In genomic region chr4:184733654-184734524, GRCh38 we compare ENCODE assay signal across 1 cellular context.
A peak's percentile ranks its signal among the peaks of the same experiment; 100 is the strongest.
TF ChIP-seq lines count a peak whose summit lies in the region.

Gene CENPU, minus strand, starts transcription at chr4:184734096. Its CDS starts 34 bp downstream, at chr4:184734062.

TF ChIP-seq in HepG2, 621 proteins besides CTCF, POLR2A, EP300 and RAD21 (continued from another document and continues in another):
- TF ChIP-seq GATAD1 (CRISPR knock-in tag; IDR thresholded peaks at IDR 0.05) = peak; percentile 87
- no peak; the same call in 1 of the 2 replicates for TF ChIP-seq ZSCAN12 (CRISPR knock-in tag; IDR thresholded peaks at IDR 0.05)
- TF ChIP-seq MAX (IDR thresholded peaks at IDR 0.05) = peak; percentile 99
- TF ChIP-seq ZNF816 (CRISPR knock-in tag; IDR thresholded peaks at IDR 0.05; ENCODE audit: borderline replicate concordance) = peak; percentile 88; the same call in 1 of the 2 replicates
- TF ChIP-seq GTF3A (CRISPR knock-in tag; conservative IDR thresholded peaks at IDR 0.05) = peak; percentile 89; the same call in 1 of the 2 replicates
- TF ChIP-seq SNAPC4 (CRISPR knock-in tag; IDR thresholded peaks at IDR 0.05) = peak; percentile 95
- TF ChIP-seq AHR (CRISPR knock-in tag; IDR thresholded peaks at IDR 0.05) = peak; percentile 92
- TF ChIP-seq ZNF607 (CRISPR knock-in tag; IDR thresholded peaks at IDR 0.05; ENCODE audit: borderline replicate concordance) = peak; percentile 90
- peak; percentile 94; the same call in 1 of the 2 replicates for TF ChIP-seq NRL (CRISPR knock-in tag; IDR thresholded peaks at IDR 0.05; ENCODE audit: borderline replicate concordance)
- TF ChIP-seq FUBP1 (CRISPR knock-in tag; IDR thresholded peaks at IDR 0.05; ENCODE audit: borderline replicate concordance) = 0 out of 2 replicates have a peak, but pooled peaks have one; percentile 67
- TF ChIP-seq RNF219 (CRISPR knock-in tag; IDR thresholded peaks at IDR 0.05) = 0 out of 2 replicates have a peak, but pooled peaks have one; percentile 79
- peak; percentile 75 for TF ChIP-seq POLR2G (IDR thresholded peaks at IDR 0.05; ENCODE audit: low read depth, low read length)
- no peak for TF ChIP-seq ZNF10 (CRISPR knock-in tag; IDR thresholded peaks at IDR 0.05; ENCODE audit: borderline replicate concordance, low read depth)
- no peak for TF ChIP-seq TCF7L2 (IDR thresholded peaks at IDR 0.05; ENCODE audit: low read depth, low read length)
- peak; percentile 95; the same call in 1 of the 2 replicates for TF ChIP-seq BCL3 (CRISPR knock-in tag; IDR thresholded peaks at IDR 0.05)
- no peak for TF ChIP-seq NFE2L1 (CRISPR knock-in tag; IDR thresholded peaks at IDR 0.05; ENCODE audit: borderline replicate concordance)
- TF ChIP-seq ZBTB7A (CRISPR knock-in tag; IDR thresholded peaks at IDR 0.05) = peak; percentile 62; the same call in 1 of the 2 replicates
- TF ChIP-seq DZIP1 (CRISPR knock-in tag; IDR thresholded peaks at IDR 0.05) = no peak
- no peak for TF ChIP-seq ZNF597 (CRISPR knock-in tag; IDR thresholded peaks at IDR 0.05)
- TF ChIP-seq ZNF124 (CRISPR knock-in tag; IDR thresholded peaks at IDR 0.05) = peak; percentile 99
- peak; percentile 96; the same call in 1 of the 2 replicates for TF ChIP-seq ZNF383 (CRISPR knock-in tag; IDR thresholded peaks at IDR 0.05; ENCODE audit: borderline replicate concordance)
- TF ChIP-seq ZNF780A (CRISPR knock-in tag; IDR thresholded peaks at IDR 0.05) = peak; percentile 44; the same call in 1 of the 2 replicates
- TF ChIP-seq HBP1 (CRISPR knock-in tag; IDR thresholded peaks at IDR 0.05; ENCODE audit: low read depth) = peak; percentile 69; the same call in 1 of the 2 replicates
- TF ChIP-seq CHD2 (IDR thresholded peaks at IDR 0.05; ENCODE audit: low read depth, low read length) = peak; percentile 64; the same call in 1 of the 2 replicates
- no peak for TF ChIP-seq ZNF720 (CRISPR knock-in tag; IDR thresholded peaks at IDR 0.05)
- TF ChIP-seq ZNF792 (CRISPR knock-in tag; IDR thresholded peaks at IDR 0.05) = peak; percentile 96
- peak; percentile 87 for TF ChIP-seq BATF2 (CRISPR knock-in tag; IDR thresholded peaks at IDR 0.05)
- TF ChIP-seq ZNF768 (CRISPR knock-in tag; IDR thresholded peaks at IDR 0.05) = peak; percentile 66
- peak; percentile 23; the same call in 1 of the 2 replicates for TF ChIP-seq THAP8 (CRISPR knock-in tag; IDR thresholded peaks at IDR 0.05; ENCODE audit: borderline replicate concordance)
- TF ChIP-seq ZNF382 (CRISPR knock-in tag; IDR thresholded peaks at IDR 0.05; ENCODE audit: borderline replicate concordance) = no peak
- peak; percentile 94 for TF ChIP-seq ZNF256 (CRISPR knock-in tag; conservative IDR thresholded peaks at IDR 0.05)
- peak; percentile 94 for TF ChIP-seq ZNF678 (CRISPR knock-in tag; IDR thresholded peaks at IDR 0.05)
- TF ChIP-seq ZNF234 (CRISPR knock-in tag; conservative IDR thresholded peaks at IDR 0.05) = peak; percentile 98
- no peak for TF ChIP-seq ZNF570 (CRISPR knock-in tag; IDR thresholded peaks at IDR 0.05; ENCODE audit: borderline replicate concordance)
- peak; percentile 92 for TF ChIP-seq ZNF547 (CRISPR knock-in tag; IDR thresholded peaks at IDR 0.05)
- TF ChIP-seq CHCHD3 (CRISPR knock-in tag; IDR thresholded peaks at IDR 0.05) = peak; percentile 95; the same call in 1 of the 2 replicates
- TF ChIP-seq ZNF253 (CRISPR knock-in tag; IDR thresholded peaks at IDR 0.05; ENCODE audit: borderline replicate concordance) = peak; percentile 93
- 0 out of 2 replicates have a peak, but pooled peaks have one; percentile 51 for TF ChIP-seq SSRP1 (CRISPR knock-in tag; IDR thresholded peaks at IDR 0.05)
- peak; percentile 89 to 90 for TF ChIP-seq HMGXB4 (CRISPR knock-in tag; IDR thresholded peaks at IDR 0.05; ENCODE audit: borderline replicate concordance in 1 of 2, low read depth in 1 of 2)
- TF ChIP-seq ATF1 (CRISPR knock-in tag; IDR thresholded peaks at IDR 0.05) = peak; percentile 69
